ENCODE assay signal across 1 cellular context in the genomic region with DNA sequence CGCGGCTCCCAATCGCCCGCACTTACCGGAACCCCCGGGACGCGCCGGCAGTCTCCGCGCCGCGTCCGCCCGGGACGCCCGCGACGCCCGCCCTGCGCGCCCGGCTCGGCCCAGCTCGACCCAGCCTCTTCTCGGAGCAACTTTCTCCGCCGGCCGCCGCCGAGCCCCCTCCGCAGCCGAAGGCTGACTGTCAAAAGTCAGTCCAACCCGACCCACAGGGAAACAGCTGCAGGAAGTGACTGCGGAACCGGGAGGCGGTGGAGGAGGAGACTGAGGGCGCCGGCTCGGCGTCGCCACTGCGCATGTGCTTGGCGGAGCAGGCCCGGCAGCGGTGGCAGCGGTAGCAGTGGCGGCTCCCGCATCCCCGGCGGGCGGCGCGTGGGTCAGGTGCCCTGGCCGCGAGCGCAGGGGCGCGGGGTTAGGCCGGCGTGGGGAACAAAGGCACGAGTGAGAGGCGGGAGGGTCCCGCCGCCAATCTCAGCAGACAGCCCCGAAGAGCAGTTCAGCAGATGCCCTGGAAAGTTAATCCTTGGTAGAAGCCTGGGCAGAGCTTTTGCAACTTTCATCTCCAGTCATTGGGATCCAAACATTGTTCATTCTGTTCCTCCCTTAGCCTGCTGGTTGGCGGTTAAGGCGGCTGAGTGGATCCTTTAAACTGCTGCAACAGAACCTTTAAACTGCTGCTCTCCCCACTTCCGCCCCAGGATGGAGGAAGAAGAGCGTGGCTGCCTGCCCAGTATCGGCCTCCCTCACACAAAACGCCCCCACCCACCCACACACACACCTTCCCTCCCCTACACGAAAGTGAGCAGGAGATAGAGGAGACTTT.
TF ChIP-seq lines count a peak whose summit lies in the region.

A gene with protein sequence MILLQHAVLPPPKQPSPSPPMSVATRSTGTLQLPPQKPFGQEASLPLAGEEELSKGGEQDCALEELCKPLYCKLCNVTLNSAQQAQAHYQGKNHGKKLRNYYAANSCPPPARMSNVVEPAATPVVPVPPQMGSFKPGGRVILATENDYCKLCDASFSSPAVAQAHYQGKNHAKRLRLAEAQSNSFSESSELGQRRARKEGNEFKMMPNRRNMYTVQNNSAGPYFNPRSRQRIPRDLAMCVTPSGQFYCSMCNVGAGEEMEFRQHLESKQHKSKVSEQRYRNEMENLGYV (minus strand): TSS at position 241 of the 829 bp plus-strand sequence. CDS start 4,057 bp downstream, outside the sequence.

TF ChIP-seq in HepG2, 621 proteins besides CTCF, POLR2A, EP300 and RAD21 (continues in another document):
- TF ChIP-seq ZFP90 (CRISPR knock-in tag; IDR thresholded peaks at IDR 0.05; ENCODE audit: borderline replicate concordance) (no peak), CEBPG (CRISPR knock-in tag; IDR thresholded peaks at IDR 0.05) (no peak), ZNF3 (CRISPR knock-in tag; IDR thresholded peaks at IDR 0.05) (no peak), ZNF17 (CRISPR knock-in tag; IDR thresholded peaks at IDR 0.05) (no peak), ZNF292 (CRISPR knock-in tag; IDR thresholded peaks at IDR 0.05; ENCODE audit: borderline replicate concordance, low read depth) (no peak), SRY (CRISPR knock-in tag; IDR thresholded peaks at IDR 0.05) (no peak), JDP2 (CRISPR knock-in tag; IDR thresholded peaks at IDR 0.05; ENCODE audit: borderline replicate concordance) (no peak), GFI1 (CRISPR knock-in tag; IDR thresholded peaks at IDR 0.05; ENCODE audit: borderline replicate concordance) (0 out of 2 replicates have a peak, but pooled peaks have one; percentile 29), POGZ (CRISPR knock-in tag; IDR thresholded peaks at IDR 0.05) (no peak), ZFP82 (CRISPR knock-in tag; IDR thresholded peaks at IDR 0.05; ENCODE audit: borderline replicate concordance) (peak; percentile 71; the same call in 1 of the 2 replicates), ZFP36 (IDR thresholded peaks at IDR 0.05; ENCODE audit: borderline replicate concordance, low read depth, low read length, partially characterized antibody) (no peak), ESRRA (CRISPR knock-in tag; IDR thresholded peaks at IDR 0.05; ENCODE audit: low read depth) (no peak), PLRG1 (conservative IDR thresholded peaks at IDR 0.05) (no peak), CREM (IDR thresholded peaks at IDR 0.05) (no peak), CREM (CRISPR knock-in tag; IDR thresholded peaks at IDR 0.05) (no peak), ZC3H4 (CRISPR knock-in tag; IDR thresholded peaks at IDR 0.05; ENCODE audit: borderline replicate concordance) (no peak), RXRA (CRISPR knock-in tag; IDR thresholded peaks at IDR 0.05) (0 out of 2 replicates have a peak, but pooled peaks have one; percentile 7), ARNT2 (CRISPR knock-in tag; IDR thresholded peaks at IDR 0.05; ENCODE audit: low read depth) (peak; percentile 66), ZFP37 (CRISPR knock-in tag; IDR thresholded peaks at IDR 0.05; ENCODE audit: borderline replicate concordance) (no peak), NFE2 (CRISPR knock-in tag; IDR thresholded peaks at IDR 0.05) (no peak), KAT2B (IDR thresholded peaks at IDR 0.05; ENCODE audit: borderline replicate concordance, low read depth, low read length) (no peak), TGIF2 (CRISPR knock-in tag; IDR thresholded peaks at IDR 0.05) (peak; percentile 93), SETDB1 (CRISPR knock-in tag; IDR thresholded peaks at IDR 0.05; ENCODE audit: borderline replicate concordance) (no peak), ZNF343 (CRISPR knock-in tag; IDR thresholded peaks at IDR 0.05) (no peak)
- TF ChIP-seq, protein P1, sequence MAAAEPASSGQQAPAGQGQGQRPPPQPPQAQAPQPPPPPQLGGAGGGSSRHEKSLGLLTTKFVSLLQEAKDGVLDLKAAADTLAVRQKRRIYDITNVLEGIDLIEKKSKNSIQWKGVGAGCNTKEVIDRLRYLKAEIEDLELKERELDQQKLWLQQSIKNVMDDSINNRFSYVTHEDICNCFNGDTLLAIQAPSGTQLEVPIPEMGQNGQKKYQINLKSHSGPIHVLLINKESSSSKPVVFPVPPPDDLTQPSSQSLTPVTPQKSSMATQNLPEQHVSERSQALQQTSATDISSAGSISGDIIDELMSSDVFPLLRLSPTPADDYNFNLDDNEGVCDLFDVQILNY (CRISPR knock-in tag; conservative IDR thresholded peaks at IDR 0.05) = no peak
- TF ChIP-seq, protein P2, sequence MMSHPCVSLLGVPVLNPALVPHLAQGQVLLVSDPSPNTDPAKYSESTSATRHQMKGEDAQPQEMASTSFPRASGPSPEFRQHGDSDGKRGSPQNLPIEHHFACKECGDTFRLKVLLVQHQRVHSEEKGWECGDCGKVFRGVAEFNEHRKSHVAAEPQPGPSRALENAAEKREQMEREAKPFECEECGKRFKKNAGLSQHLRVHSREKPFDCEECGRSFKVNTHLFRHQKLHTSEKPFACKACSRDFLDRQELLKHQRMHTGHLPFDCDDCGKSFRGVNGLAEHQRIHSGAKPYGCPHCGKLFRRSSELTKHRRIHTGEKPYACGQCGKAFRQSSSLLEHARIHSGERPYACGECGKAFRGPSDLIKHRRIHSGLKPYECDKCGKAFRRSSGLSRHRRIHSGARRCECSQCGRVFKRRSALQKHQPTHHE (CRISPR knock-in tag; IDR thresholded peaks at IDR 0.05; ENCODE audit: borderline replicate concordance) = 0 out of 2 replicates have a peak, but pooled peaks have one; percentile 19
- TF ChIP-seq, protein P3, sequence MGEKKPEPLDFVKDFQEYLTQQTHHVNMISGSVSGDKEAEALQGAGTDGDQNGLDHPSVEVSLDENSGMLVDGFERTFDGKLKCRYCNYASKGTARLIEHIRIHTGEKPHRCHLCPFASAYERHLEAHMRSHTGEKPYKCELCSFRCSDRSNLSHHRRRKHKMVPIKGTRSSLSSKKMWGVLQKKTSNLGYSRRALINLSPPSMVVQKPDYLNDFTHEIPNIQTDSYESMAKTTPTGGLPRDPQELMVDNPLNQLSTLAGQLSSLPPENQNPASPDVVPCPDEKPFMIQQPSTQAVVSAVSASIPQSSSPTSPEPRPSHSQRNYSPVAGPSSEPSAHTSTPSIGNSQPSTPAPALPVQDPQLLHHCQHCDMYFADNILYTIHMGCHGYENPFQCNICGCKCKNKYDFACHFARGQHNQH (CRISPR knock-in tag; IDR thresholded peaks at IDR 0.05) = 0 out of 2 replicates have a peak, but pooled peaks have one; percentile 38
- TF ChIP-seq, protein P4, sequence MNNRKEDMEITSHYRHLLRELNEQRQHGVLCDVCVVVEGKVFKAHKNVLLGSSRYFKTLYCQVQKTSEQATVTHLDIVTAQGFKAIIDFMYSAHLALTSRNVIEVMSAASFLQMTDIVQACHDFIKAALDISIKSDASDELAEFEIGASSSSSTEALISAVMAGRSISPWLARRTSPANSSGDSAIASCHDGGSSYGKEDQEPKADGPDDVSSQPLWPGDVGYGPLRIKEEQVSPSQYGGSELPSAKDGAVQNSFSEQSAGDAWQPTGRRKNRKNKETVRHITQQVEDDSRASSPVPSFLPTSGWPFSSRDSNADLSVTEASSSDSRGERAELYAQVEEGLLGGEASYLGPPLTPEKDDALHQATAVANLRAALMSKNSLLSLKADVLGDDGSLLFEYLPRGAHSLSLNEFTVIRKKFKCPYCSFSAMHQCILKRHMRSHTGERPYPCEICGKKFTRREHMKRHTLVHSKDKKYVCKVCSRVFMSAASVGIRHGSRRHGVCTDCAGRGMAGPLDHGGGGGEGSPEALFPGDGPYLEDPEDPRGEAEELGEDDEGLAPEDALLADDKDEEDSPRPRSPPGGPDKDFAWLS (CRISPR knock-in tag; IDR thresholded peaks at IDR 0.05; ENCODE audit: borderline replicate concordance) = no peak
- TF ChIP-seq, protein P5, sequence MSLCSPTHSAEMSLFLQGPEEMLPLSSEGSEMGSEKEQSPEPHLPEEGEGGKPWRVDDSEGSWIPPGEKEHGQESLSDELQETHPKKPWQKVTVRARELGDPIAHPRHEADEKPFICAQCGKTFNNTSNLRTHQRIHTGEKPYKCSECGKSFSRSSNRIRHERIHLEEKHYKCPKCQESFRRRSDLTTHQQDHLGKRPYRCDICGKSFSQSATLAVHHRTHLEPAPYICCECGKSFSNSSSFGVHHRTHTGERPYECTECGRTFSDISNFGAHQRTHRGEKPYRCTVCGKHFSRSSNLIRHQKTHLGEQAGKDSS (CRISPR knock-in tag; IDR thresholded peaks at IDR 0.05; ENCODE audit: borderline replicate concordance, low read depth) = 0 out of 2 replicates have a peak, but pooled peaks have one; percentile 47
- TF ChIP-seq, protein P6, sequence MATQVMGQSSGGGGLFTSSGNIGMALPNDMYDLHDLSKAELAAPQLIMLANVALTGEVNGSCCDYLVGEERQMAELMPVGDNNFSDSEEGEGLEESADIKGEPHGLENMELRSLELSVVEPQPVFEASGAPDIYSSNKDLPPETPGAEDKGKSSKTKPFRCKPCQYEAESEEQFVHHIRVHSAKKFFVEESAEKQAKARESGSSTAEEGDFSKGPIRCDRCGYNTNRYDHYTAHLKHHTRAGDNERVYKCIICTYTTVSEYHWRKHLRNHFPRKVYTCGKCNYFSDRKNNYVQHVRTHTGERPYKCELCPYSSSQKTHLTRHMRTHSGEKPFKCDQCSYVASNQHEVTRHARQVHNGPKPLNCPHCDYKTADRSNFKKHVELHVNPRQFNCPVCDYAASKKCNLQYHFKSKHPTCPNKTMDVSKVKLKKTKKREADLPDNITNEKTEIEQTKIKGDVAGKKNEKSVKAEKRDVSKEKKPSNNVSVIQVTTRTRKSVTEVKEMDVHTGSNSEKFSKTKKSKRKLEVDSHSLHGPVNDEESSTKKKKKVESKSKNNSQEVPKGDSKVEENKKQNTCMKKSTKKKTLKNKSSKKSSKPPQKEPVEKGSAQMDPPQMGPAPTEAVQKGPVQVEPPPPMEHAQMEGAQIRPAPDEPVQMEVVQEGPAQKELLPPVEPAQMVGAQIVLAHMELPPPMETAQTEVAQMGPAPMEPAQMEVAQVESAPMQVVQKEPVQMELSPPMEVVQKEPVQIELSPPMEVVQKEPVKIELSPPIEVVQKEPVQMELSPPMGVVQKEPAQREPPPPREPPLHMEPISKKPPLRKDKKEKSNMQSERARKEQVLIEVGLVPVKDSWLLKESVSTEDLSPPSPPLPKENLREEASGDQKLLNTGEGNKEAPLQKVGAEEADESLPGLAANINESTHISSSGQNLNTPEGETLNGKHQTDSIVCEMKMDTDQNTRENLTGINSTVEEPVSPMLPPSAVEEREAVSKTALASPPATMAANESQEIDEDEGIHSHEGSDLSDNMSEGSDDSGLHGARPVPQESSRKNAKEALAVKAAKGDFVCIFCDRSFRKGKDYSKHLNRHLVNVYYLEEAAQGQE (IDR thresholded peaks at IDR 0.05; ENCODE audit: borderline replicate concordance in 1 of 2, low read depth in 1 of 2, low read length in 2 of 2) = no peak
- TF ChIP-seq, protein P7, sequence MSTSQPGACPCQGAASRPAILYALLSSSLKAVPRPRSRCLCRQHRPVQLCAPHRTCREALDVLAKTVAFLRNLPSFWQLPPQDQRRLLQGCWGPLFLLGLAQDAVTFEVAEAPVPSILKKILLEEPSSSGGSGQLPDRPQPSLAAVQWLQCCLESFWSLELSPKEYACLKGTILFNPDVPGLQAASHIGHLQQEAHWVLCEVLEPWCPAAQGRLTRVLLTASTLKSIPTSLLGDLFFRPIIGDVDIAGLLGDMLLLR (CRISPR knock-in tag; IDR thresholded peaks at IDR 0.05) = no peak; the same call in 1 of the 2 replicates
- TF ChIP-seq, protein P8, sequence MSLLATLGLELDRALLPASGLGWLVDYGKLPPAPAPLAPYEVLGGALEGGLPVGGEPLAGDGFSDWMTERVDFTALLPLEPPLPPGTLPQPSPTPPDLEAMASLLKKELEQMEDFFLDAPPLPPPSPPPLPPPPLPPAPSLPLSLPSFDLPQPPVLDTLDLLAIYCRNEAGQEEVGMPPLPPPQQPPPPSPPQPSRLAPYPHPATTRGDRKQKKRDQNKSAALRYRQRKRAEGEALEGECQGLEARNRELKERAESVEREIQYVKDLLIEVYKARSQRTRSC (CRISPR knock-in tag; IDR thresholded peaks at IDR 0.05; ENCODE audit: low read depth) = no peak
- TF ChIP-seq, protein P9, sequence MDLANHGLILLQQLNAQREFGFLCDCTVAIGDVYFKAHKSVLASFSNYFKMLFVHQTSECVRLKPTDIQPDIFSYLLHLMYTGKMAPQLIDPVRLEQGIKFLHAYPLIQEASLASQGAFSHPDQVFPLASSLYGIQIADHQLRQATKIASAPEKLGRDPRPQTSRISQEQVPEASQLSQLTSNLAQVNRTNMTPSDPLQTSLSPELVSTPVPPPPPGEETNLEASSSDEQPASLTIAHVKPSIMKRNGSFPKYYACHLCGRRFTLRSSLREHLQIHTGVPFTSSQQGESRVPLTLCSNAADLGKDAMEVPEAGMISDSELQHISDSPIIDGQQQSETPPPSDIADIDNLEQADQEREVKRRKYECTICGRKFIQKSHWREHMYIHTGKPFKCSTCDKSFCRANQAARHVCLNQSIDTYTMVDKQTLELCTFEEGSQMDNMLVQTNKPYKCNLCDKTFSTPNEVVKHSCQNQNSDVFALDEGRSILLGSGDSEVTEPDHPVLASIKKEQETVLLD (CRISPR knock-in tag; IDR thresholded peaks at IDR 0.05; ENCODE audit: low read depth) = no peak
- TF ChIP-seq, protein P10, sequence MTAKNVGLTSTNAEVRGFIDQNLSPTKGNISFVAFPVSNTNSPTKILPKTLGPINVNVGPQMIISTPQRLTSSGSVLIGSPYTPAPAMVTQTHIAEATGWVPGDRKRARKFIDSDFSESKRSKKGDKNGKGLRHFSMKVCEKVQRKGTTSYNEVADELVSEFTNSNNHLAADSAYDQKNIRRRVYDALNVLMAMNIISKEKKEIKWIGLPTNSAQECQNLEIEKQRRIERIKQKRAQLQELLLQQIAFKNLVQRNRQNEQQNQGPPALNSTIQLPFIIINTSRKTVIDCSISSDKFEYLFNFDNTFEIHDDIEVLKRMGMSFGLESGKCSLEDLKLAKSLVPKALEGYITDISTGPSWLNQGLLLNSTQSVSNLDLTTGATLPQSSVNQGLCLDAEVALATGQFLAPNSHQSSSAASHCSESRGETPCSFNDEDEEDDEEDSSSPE (CRISPR knock-in tag; IDR thresholded peaks at IDR 0.05) = no peak; the same call in 1 of the 2 replicates
- TF ChIP-seq, protein P11, sequence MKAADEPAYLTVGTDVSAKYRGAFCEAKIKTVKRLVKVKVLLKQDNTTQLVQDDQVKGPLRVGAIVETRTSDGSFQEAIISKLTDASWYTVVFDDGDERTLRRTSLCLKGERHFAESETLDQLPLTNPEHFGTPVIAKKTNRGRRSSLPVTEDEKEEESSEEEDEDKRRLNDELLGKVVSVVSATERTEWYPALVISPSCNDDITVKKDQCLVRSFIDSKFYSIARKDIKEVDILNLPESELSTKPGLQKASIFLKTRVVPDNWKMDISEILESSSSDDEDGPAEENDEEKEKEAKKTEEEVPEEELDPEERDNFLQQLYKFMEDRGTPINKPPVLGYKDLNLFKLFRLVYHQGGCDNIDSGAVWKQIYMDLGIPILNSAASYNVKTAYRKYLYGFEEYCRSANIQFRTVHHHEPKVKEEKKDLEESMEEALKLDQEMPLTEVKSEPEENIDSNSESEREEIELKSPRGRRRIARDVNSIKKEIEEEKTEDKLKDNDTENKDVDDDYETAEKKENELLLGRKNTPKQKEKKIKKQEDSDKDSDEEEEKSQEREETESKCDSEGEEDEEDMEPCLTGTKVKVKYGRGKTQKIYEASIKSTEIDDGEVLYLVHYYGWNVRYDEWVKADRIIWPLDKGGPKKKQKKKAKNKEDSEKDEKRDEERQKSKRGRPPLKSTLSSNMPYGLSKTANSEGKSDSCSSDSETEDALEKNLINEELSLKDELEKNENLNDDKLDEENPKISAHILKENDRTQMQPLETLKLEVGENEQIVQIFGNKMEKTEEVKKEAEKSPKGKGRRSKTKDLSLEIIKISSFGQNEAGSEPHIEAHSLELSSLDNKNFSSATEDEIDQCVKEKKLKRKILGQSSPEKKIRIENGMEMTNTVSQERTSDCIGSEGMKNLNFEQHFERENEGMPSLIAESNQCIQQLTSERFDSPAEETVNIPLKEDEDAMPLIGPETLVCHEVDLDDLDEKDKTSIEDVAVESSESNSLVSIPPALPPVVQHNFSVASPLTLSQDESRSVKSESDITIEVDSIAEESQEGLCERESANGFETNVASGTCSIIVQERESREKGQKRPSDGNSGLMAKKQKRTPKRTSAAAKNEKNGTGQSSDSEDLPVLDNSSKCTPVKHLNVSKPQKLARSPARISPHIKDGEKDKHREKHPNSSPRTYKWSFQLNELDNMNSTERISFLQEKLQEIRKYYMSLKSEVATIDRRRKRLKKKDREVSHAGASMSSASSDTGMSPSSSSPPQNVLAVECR (CRISPR knock-in tag; IDR thresholded peaks at IDR 0.05; ENCODE audit: borderline replicate concordance) = peak; percentile 93
